Comparison of ENCODE assay signal across 8 cellular contexts in genomic region chr11:65416341-65417185, GRCh38. TPM values are rescaled to one million over a fixed set of nuclear protein-coding genes. Genes with fewer than 3 reads are reported as not detected.
A peak's percentile ranks its signal among the peaks of the same experiment; 100 is the strongest.
DNase-seq lines count a peak whose midpoint lies in the region; TF ChIP-seq lines count a peak whose summit lies in the region.

No MANE protein-coding gene starts in this region.

- intact Hi-C loops in ovary (cut with DNase I): loop anchor here (2.0 to 5.0 kb wide), 3 partner anchors 34 to 94 kb away; partner anchors contain the start of gene SLC25A45 (in 2 of the 4)

- no peaks in the 10 kb centered on the region for H3K27me3 ChIP-seq in ovary
- no peaks in the 10 kb centered on the region for H3K27me3 ChIP-seq in thymus (ENCODE audit: control insufficient read depth, insufficient read depth)

- in situ Hi-C loops in GM18951 (cut with MboI; ENCODE audit: low sequenced_read_pairs, unreplicated experiment): no loop called here

- WGBS in ovary, 3 donors: 2 to 3% (median 2%) methylated on average over 22 of the region's 22 CpGs
- WGBS in thymus: 11% methylated on average over 22 of the region's 22 CpGs

- H3K36me3 ChIP-seq in KOPT-K1 (ENCODE audit: insufficient read depth, low read length): peaks cover 18% of the 10 kb centered on the region
- no peaks in the 10 kb centered on the region for H3K36me3 ChIP-seq in ovary
- peaks cover 20% of the 10 kb centered on the region for H3K36me3 ChIP-seq in thymus (ENCODE audit: control insufficient read depth, insufficient read depth)

- peaks cover 23% of the 10 kb centered on the region for H3K4me1 ChIP-seq in ovary (ENCODE audit: insufficient read depth)
- peaks cover 40% of the 10 kb centered on the region for H3K4me1 ChIP-seq in thymus (ENCODE audit: control insufficient read depth, insufficient read depth, low read length)

- H3K9me3 ChIP-seq in KOPT-K1 (ENCODE audit: insufficient read depth, low read length, poor library complexity, severe bottlenecking) (no peaks in the 10 kb centered on the region), ovary (no peaks in the 10 kb centered on the region), thymus (ENCODE audit: control insufficient read depth) (peaks cover 2% of the 10 kb centered on the region)

- TF ChIP-seq CTCF in ovary (IDR thresholded peaks at IDR 0.05): peak; percentile 94 to 100 (median 100)

- peak overlapping the region; percentile 99 for H3K27ac ChIP-seq in KOPT-K1 (ENCODE audit: low read depth, low read length, poor library complexity, severe bottlenecking)
- peak overlapping the region; percentile 96 to 97 for H3K27ac ChIP-seq in ovary
- H3K27ac ChIP-seq in thymus (ENCODE audit: low read depth): peak overlapping the region; percentile 98

- peak; percentile 21 for TF ChIP-seq POLR2A in GM18951 (IDR thresholded peaks at IDR 0.05; ENCODE audit: extremely low read depth, insufficient read depth, insufficient read length)
- peak; percentile 19 for TF ChIP-seq POLR2A in ovary (IDR thresholded peaks at IDR 0.05)

- DNase-seq in Ammon's horn (ENCODE audit: low spot score): peak; percentile 95
- DNase-seq in SK-N-DZ (ENCODE audit: low spot score): peak; percentile 83
- peak; percentile 92 for DNase-seq in activated naive CD4-positive, alpha-beta T cell treated with anti-CD3 and anti-CD28 coated beads, Interleukin-2, amount 50 U/mL, for 16 hours
- peak; percentile 91 for DNase-seq in globus pallidus (ENCODE audit: low spot score)
- peak; percentile 89 to 95 (median 93) for DNase-seq in ovary

- peak overlapping the region; percentile 86 for H3K4me3 ChIP-seq in ovary
- peak overlapping the region; percentile 49 for H3K4me3 ChIP-seq in thymus (ENCODE audit: low read length)

- no peak for TF ChIP-seq EP300 in ovary (IDR thresholded peaks at IDR 0.05)

RNA-seq across cellular contexts. Expression of gene NEAT1, which starts 6.0 kb away (rescaled TPM):
- 15.6 and 18.2 TPM in 2 replicates for polyA plus RNA-seq in SK-N-DZ (2014; cell fraction: cytosol; rRNA removed)
- 45.6 and 148 TPM in 2 replicates for polyA plus RNA-seq in SK-N-DZ (2014; cell fraction: nucleus; rRNA removed)
- 100 to 1,000 TPM; 175 to 850 (median 372) TPM for total RNA-seq in ovary
- 100 to 1,000 TPM; 216 to 268 TPM for polyA plus RNA-seq in ovary
- polyA plus RNA-seq in thymus: 3,325 TPM

RNA-seq across cellular contexts. Expression of gene FRMD8, which starts 30.1 kb away (rescaled TPM):
- 25.3 and 31.8 TPM in 2 replicates for polyA plus RNA-seq in SK-N-DZ (2014; cell fraction: cytosol; rRNA removed)
- polyA plus RNA-seq in SK-N-DZ (2014; cell fraction: nucleus; rRNA removed): 28.6 and 39.3 TPM in 2 replicates
- 10 to 100 TPM; 21.2 to 41.7 (median 25.5) TPM for total RNA-seq in ovary
- polyA plus RNA-seq in ovary: 10 to 100 TPM in 1 of 2 donors, 1 to 10 TPM in 1; 4.3 to 15.8 TPM
- polyA plus RNA-seq in thymus: 21.4 TPM

RNA-seq across cellular contexts. Expression of gene SLC25A45, which starts 34.1 kb away (rescaled TPM):
- polyA plus RNA-seq in SK-N-DZ (2014; cell fraction: cytosol; rRNA removed): 2.4 and 3.9 TPM in 2 replicates
- 2.0 and 7.1 TPM in 2 replicates for polyA plus RNA-seq in SK-N-DZ (2014; cell fraction: nucleus; rRNA removed)
- total RNA-seq in ovary: 1 to 10 TPM; 3.2 to 8.7 (median 4.6) TPM
- polyA plus RNA-seq in ovary (1 to 10 TPM; 2.7 to 3.4 TPM), thymus (35.3 TPM)

Comparison
In these comparisons a context has a peak if more than half of its experiments do, and no peak if none do; other contexts are left out.
1. Peak in every context shown above with its lines: DNase-seq, H3K4me3 ChIP-seq and H3K27ac ChIP-seq.
2. RNA of gene NEAT1, which starts 6.0 kb away (polyA plus RNA-seq): 3,325 TPM in thymus (single experiment); 216 to 268 TPM in ovary; every median in the first group is over 10 times any median in the second.